Comparison of ENCODE assay signal across 9 cellular contexts in genomic region chr5:178546675-178547033, GRCh38. TPM values are rescaled to one million over a fixed set of nuclear protein-coding genes. Genes with fewer than 3 reads are reported as not detected.
"Had no signal": no experiment of that assay in that cellular context is flagged by ENCODE, and none has a peak within 500 bp of the region (broad histone marks: within the 10 kb centered on the region; RNA-seq: fewer than 3 reads in every experiment).

No MANE protein-coding gene starts in this region.

- H3K36me3 ChIP-seq: brain microvascular endothelial cell, tibial nerve had no signal

- H3K9me3 ChIP-seq: tibial nerve had no signal

- H3K4me3 Mint-ChIP-seq: memory B cell, nephron progenitor cell had no signal

- H3K27ac ChIP-seq: brain microvascular endothelial cell, tibial nerve had no signal

- DNase-seq: amniotic stem cell, brain microvascular endothelial cell, nephron progenitor cell, T-helper 2 cell had no signal

- ATAC-seq: esophagus mucosa had no signal

- H3K4me1 ChIP-seq: tibial nerve had no signal

- H3K27ac Mint-ChIP-seq: activated naive CD4-positive, alpha-beta T cell treated with anti-CD3 and anti-CD28 coated beads, Interleukin-2, amount 50 U/mL, for 72 hours; memory B cell; nephron progenitor cell had no signal

- H3K36me3 Mint-ChIP-seq: activated naive CD4-positive, alpha-beta T cell treated with anti-CD3 and anti-CD28 coated beads, Interleukin-2, amount 50 U/mL, for 72 hours; memory B cell had no signal

- H3K4me3 ChIP-seq: tibial nerve had no signal

- H3K9me3 Mint-ChIP-seq: activated naive CD4-positive, alpha-beta T cell treated with anti-CD3 and anti-CD28 coated beads, Interleukin-2, amount 50 U/mL, for 72 hours; memory B cell; nephron progenitor cell had no signal

- H3K4me1 Mint-ChIP-seq: memory B cell had no signal

- H3K27me3 ChIP-seq: brain microvascular endothelial cell, tibial nerve had no signal

RNA-seq across cellular contexts. Expression of gene COL23A1, which starts 43.5 kb away (rescaled TPM):
- total RNA-seq: osteocyte had no signal
